In genomic region chr2:233059547-233059796, GRCh38 we compare ENCODE assay signal across 9 cellular contexts. TPM values are rescaled to one million over a fixed set of nuclear protein-coding genes. Genes with fewer than 3 reads are reported as not detected.
DNase-seq lines count a peak whose midpoint lies in the region; ATAC-seq, FAIRE-seq and TF ChIP-seq lines count a peak whose summit lies in the region.
"Had no signal": no experiment of that assay in that cellular context is flagged by ENCODE, and none has a peak within 500 bp of the region (broad histone marks: within the 10 kb centered on the region; RNA-seq: fewer than 3 reads in every experiment).

No MANE protein-coding gene starts in this region.

- DNase-seq in GM12891 (ENCODE audit: insufficient read length, low spot score) (no peak), esophagus muscularis mucosa (ENCODE audit: extremely low spot score) (no peak), NCI-H187 (lab: John Stamatoyannopoulos, UW) (no peak), C1 segment of cervical spinal cord (lab: John Stamatoyannopoulos, UW) (no peak)
- no peak for DNase-seq in stimulated activated naive CD8-positive, alpha-beta T cell treated with anti-CD3 and anti-CD28 coated beads, Interleukin-15, Interleukin-2, amounts not matched to agents 100 U/mL and 50 U/mL, for 24 hours
- DNase-seq: cerebellar nuclear complex had no signal

- intact Hi-C loops in esophagus muscularis mucosa (cut with DNase I): loop anchor here (10.0 kb wide), 1 partner anchor 455 kb away; no protein-coding TSS in a partner anchor

- no peaks in the 10 kb centered on the region for H3K27me3 ChIP-seq in OCI-LY3 (ENCODE audit: low read depth, low read length)
- H3K27me3 ChIP-seq in esophagus muscularis mucosa: peaks cover 0 to 6% (median 0%) of the 10 kb centered on the region in 4 donors

- peaks cover 33% of the 10 kb centered on the region for H4K20me1 ChIP-seq in OCI-LY3 (ENCODE audit: insufficient read depth, low read length)

- no peak for TF ChIP-seq EP300 in esophagus muscularis mucosa (IDR thresholded peaks at IDR 0.05)

- peak overlapping the region; percentile 99 for H3K4me2 ChIP-seq in OCI-LY3 (ENCODE audit: low read length)

- peaks cover 54% of the 10 kb centered on the region for H3K79me2 ChIP-seq in OCI-LY3 (ENCODE audit: low read length)

- H3K27ac ChIP-seq in OCI-LY3 (ENCODE audit: low read length) (peak overlapping the region; percentile 96), esophagus muscularis mucosa (replicated peaks in 1 of 4) (peak overlapping the region; percentile 53 to 74 (median 72))

- H3K9ac ChIP-seq in OCI-LY3 (ENCODE audit: low read length): peak overlapping the region; percentile 100

- H3K36me3 ChIP-seq in OCI-LY3 (replicated peaks; ENCODE audit: low read depth, low read length) (peaks cover 36% of the 10 kb centered on the region), esophagus muscularis mucosa (no peaks in the 10 kb centered on the region)

- no peak overlapping the region for H2AFZ ChIP-seq in OCI-LY3 (ENCODE audit: low read depth, low read length)

- H3K4me1 ChIP-seq in OCI-LY3 (ENCODE audit: low read length): peaks cover 31% of the 10 kb centered on the region
- peaks cover 28 to 44% (median 41%) of the 10 kb centered on the region in 4 donors for H3K4me1 ChIP-seq in esophagus muscularis mucosa

- ATAC-seq in stimulated activated naive CD8-positive, alpha-beta T cell treated with anti-CD3 and anti-CD28 coated beads, Interleukin-15, Interleukin-2, amounts not matched to agents 100 U/mL and 50 U/mL, for 24 hours: peak; percentile 2
- ATAC-seq in HG02852 (IDR thresholded peaks at IDR 0.05; ENCODE audit: unreplicated experiment): no peak

- TF ChIP-seq CTCF in OCI-LY3 (IDR thresholded peaks at IDR 0.05; ENCODE audit: low read depth, low read length) (peak; percentile 40), esophagus muscularis mucosa (IDR thresholded peaks at IDR 0.05) (no peak)

- H3K9me3 ChIP-seq in OCI-LY3 (ENCODE audit: insufficient read depth, low read length) (no peaks in the 10 kb centered on the region), esophagus muscularis mucosa (no peaks in the 10 kb centered on the region)

- H3K4me3 ChIP-seq in OCI-LY3 (ENCODE audit: low read length) (peak overlapping the region; percentile 99), esophagus muscularis mucosa (peak overlapping the region in 2 of 4 donors; percentile 43 to 50)

- 64% methylated on average over 6 of the region's 7 CpGs for WGBS in esophagus muscularis mucosa

- no peak for TF ChIP-seq POLR2A in GM12891 (IDR thresholded peaks at IDR 0.05; ENCODE audit: low read depth, low read length)
- TF ChIP-seq POLR2A in esophagus muscularis mucosa (IDR thresholded peaks at IDR 0.05; ENCODE audit: low read depth): no peak

- FAIRE-seq in GM12891 (lab: Jason Lieb, UNC): peak; percentile 80
- FAIRE-seq: H54 had no signal

TF ChIP-seq in GM12891, 5 proteins besides CTCF, POLR2A, EP300 and RAD21:
- TF ChIP-seq TAF1 (IDR thresholded peaks at IDR 0.05; ENCODE audit: low read depth, low read length) (no peak), PAX5 (IDR thresholded peaks at IDR 0.05; ENCODE audit: insufficient read depth, low read length, severe bottlenecking) (no peak), POLR2AphosphoS5 (IDR thresholded peaks at IDR 0.05; ENCODE audit: low read depth, low read length) (no peak), POU2F2 (IDR thresholded peaks at IDR 0.05; ENCODE audit: low read depth, low read length) (no peak), SPI1 (IDR thresholded peaks at IDR 0.05; ENCODE audit: low read depth, low read length) (no peak)

RNA-seq across cellular contexts. Expression of gene INPP5D, which starts 0.7 kb away (rescaled TPM):
- 62.2 TPM for polyA plus RNA-seq in GM12891 (2012; ENCODE audit: low read depth, missing spikeins)
- total RNA-seq in esophagus muscularis mucosa: 10 to 100 TPM in 3 of 4 donors, 1 to 10 TPM in 1; 8.0 to 12.5 (median 11.9) TPM

RNA-seq across cellular contexts. Expression of gene NEU2, which starts 27.0 kb away (rescaled TPM):
- polyA plus RNA-seq in GM12891 (2012; ENCODE audit: low read depth, missing spikeins): not detected
- total RNA-seq in esophagus muscularis mucosa: not detected

RNA-seq across cellular contexts. Expression of gene NGEF, which starts 46.4 kb away (rescaled TPM):
- 0.44 TPM for polyA plus RNA-seq in GM12891 (2012; ENCODE audit: low read depth, missing spikeins)
- under 1 TPM in 3 of 4 donors, not detected in 1; 0.33 to 0.98 (median 0.52) TPM for total RNA-seq in esophagus muscularis mucosa
